Comparison of ENCODE assay signal across 8 cellular contexts in genomic region chr20:325889-326644, GRCh38. TPM values are rescaled to one million over a fixed set of nuclear protein-coding genes. Genes with fewer than 3 reads are reported as not detected.
DNase-seq lines count a peak whose midpoint lies in the region; ATAC-seq and TF ChIP-seq lines count a peak whose summit lies in the region.

No MANE protein-coding gene starts in this region.

- H3K27me3 Mint-ChIP-seq in activated naive CD4-positive, alpha-beta T cell treated with anti-CD3 and anti-CD28 coated beads, Interleukin-2, amount 50 U/mL, for 24 hours: no peaks in the 10 kb centered on the region

- peak overlapping the region; percentile 98 for H2BK5ac ChIP-seq in neuronal stem cell (ENCODE audit: low read length)

- H3K4me1 ChIP-seq in Peyer's patch (peaks cover 0 to 28% (median 2%) of the 10 kb centered on the region in 4 donors), neuronal stem cell (ENCODE audit: control insufficient read depth in 2 of 2, insufficient read depth in 1 of 2, low read depth in 1 of 2, low read length in 2 of 2) (peaks cover 25 to 36% of the 10 kb centered on the region in 2 donors), aorta (ENCODE audit: control insufficient read depth in 1 of 2, insufficient read depth in 2 of 2, low read length in 2 of 2) (no peaks in the 10 kb centered on the region)

- peak overlapping the region; percentile 41 for H3K27ac Mint-ChIP-seq in activated naive CD4-positive, alpha-beta T cell treated with anti-CD3 and anti-CD28 coated beads, Interleukin-2, amount 50 U/mL, for 24 hours

- H3K4me3 ChIP-seq in Peyer's patch (peak overlapping the region; percentile 59 to 90 (median 80)), neuronal stem cell (ENCODE audit: low read length in 2 of 2) (peak overlapping the region; percentile 97 to 98), aorta (ENCODE audit: low read length in 2 of 2) (peak overlapping the region; percentile 49 to 52)

- peak overlapping the region; percentile 95 for H2BK120ac ChIP-seq in neuronal stem cell (ENCODE audit: low read depth, low read length)

- H3K4ac ChIP-seq in neuronal stem cell (ENCODE audit: low read length): peak overlapping the region; percentile 98

- no peak overlapping the region for H4K8ac ChIP-seq in neuronal stem cell (ENCODE audit: low read depth, low read length)

- H3K23ac ChIP-seq in neuronal stem cell (ENCODE audit: low read depth, low read length, poor library complexity): peak overlapping the region; percentile 98

- peaks cover 10% of the 10 kb centered on the region for H3K79me1 ChIP-seq in neuronal stem cell (ENCODE audit: low read depth, low read length)

- intact Hi-C loops in head of caudate nucleus (cut with DNase I) (no loop called here), aorta (cut with DNase I) (loop anchor here in 1 of 2 donors (2.0 kb wide), 1 partner anchor 21 kb away; the partner anchor contains the start of gene NRSN2)

- H3K9ac ChIP-seq in neuronal stem cell (ENCODE audit: low read depth, low read length, poor library complexity): peak overlapping the region; percentile 99

- peak overlapping the region; percentile 96 for H4K91ac ChIP-seq in neuronal stem cell (ENCODE audit: low read depth, low read length, poor library complexity)

- peak overlapping the region; percentile 78 for H2BK15ac ChIP-seq in neuronal stem cell (ENCODE audit: low read length)

- no peaks in the 10 kb centered on the region for H3K9me3 Mint-ChIP-seq in activated naive CD4-positive, alpha-beta T cell treated with anti-CD3 and anti-CD28 coated beads, Interleukin-2, amount 50 U/mL, for 24 hours

- peak; percentile 67 to 80 (median 73) for DNase-seq in Peyer's patch
- peak; percentile 49 to 86 (median 70) for DNase-seq in head of caudate nucleus
- peak; percentile 72 for DNase-seq in neuronal stem cell (ENCODE audit: low spot score)
- DNase-seq in aorta: peak; percentile 79 to 92

- no peaks in the 10 kb centered on the region for H3K9me3 ChIP-seq in Peyer's patch
- no peaks in the 10 kb centered on the region for H3K9me3 ChIP-seq in neuronal stem cell (replicated peaks in 1 of 2; ENCODE audit: control insufficient read depth in 2 of 2, insufficient read depth in 1 of 2, low read depth in 1 of 2, low read length in 2 of 2)
- H3K9me3 ChIP-seq in aorta (ENCODE audit: control insufficient read depth, low read length): no peaks in the 10 kb centered on the region

- peak overlapping the region; percentile 89 to 98 (median 93) for H3K27ac ChIP-seq in Peyer's patch
- H3K27ac ChIP-seq in neuronal stem cell (replicated peaks; ENCODE audit: low read length): peak overlapping the region; percentile 96
- H3K27ac ChIP-seq in aorta (ENCODE audit: low read depth in 1 of 2, low read length in 2 of 2): peak overlapping the region; percentile 49 to 61

- no peaks in the 10 kb centered on the region for H3K36me3 Mint-ChIP-seq in activated naive CD4-positive, alpha-beta T cell treated with anti-CD3 and anti-CD28 coated beads, Interleukin-2, amount 50 U/mL, for 24 hours

- peak; percentile 4 for ATAC-seq in HG03571 (IDR thresholded peaks at IDR 0.05; ENCODE audit: unreplicated experiment)
- no peak for ATAC-seq in aorta (ENCODE audit: low FRiP score)
- ATAC-seq in GM18858 (IDR thresholded peaks at IDR 0.05; ENCODE audit: unreplicated experiment): no peak

- H3K36me3 ChIP-seq in Peyer's patch (no peaks in the 10 kb centered on the region), neuronal stem cell (replicated peaks in 1 of 2; ENCODE audit: control insufficient read depth in 2 of 2, insufficient read depth in 2 of 2, low read length in 2 of 2) (peaks cover 16 to 36% of the 10 kb centered on the region in 2 donors), aorta (ENCODE audit: control insufficient read depth in 1 of 2, insufficient read depth in 2 of 2, low read length in 1 of 2) (no peaks in the 10 kb centered on the region)

- H3K4me3 Mint-ChIP-seq in activated naive CD4-positive, alpha-beta T cell treated with anti-CD3 and anti-CD28 coated beads, Interleukin-2, amount 50 U/mL, for 24 hours: peak overlapping the region; percentile 79

- no peaks in the 10 kb centered on the region for H3K27me3 ChIP-seq in Peyer's patch
- no peaks in the 10 kb centered on the region for H3K27me3 ChIP-seq in neuronal stem cell (ENCODE audit: control insufficient read depth in 3 of 3, insufficient read depth in 3 of 3, low read depth in 1 of 3, low read length in 3 of 3)
- no peaks in the 10 kb centered on the region for H3K27me3 ChIP-seq in aorta (ENCODE audit: control insufficient read depth in 1 of 2, insufficient read depth in 2 of 2, low read length in 1 of 2)

- peaks cover 25% of the 10 kb centered on the region for H3K4me1 Mint-ChIP-seq in activated naive CD4-positive, alpha-beta T cell treated with anti-CD3 and anti-CD28 coated beads, Interleukin-2, amount 50 U/mL, for 24 hours

- H3K4me2 ChIP-seq in neuronal stem cell (ENCODE audit: insufficient read depth, low read length, poor library complexity, severe bottlenecking): peak overlapping the region; percentile 63

- H2AK5ac ChIP-seq in neuronal stem cell (ENCODE audit: low read depth, low read length): peak overlapping the region; percentile 100

- peak overlapping the region; percentile 100 for H3K14ac ChIP-seq in neuronal stem cell (ENCODE audit: low read length)

- H2AFZ ChIP-seq in neuronal stem cell (ENCODE audit: low read length): peak overlapping the region; percentile 76

- TF ChIP-seq POLR2A in Peyer's patch (IDR thresholded peaks at IDR 0.05): no peak

- H3K18ac ChIP-seq in neuronal stem cell (ENCODE audit: low read length): peak overlapping the region; percentile 99

- TF ChIP-seq CTCF in GM12874 (IDR thresholded peaks at IDR 0.05; ENCODE audit: insufficient read depth, low read depth, low read length): 0 out of 2 replicates have a peak, but pooled peaks have one; percentile 6
- TF ChIP-seq CTCF in Peyer's patch (IDR thresholded peaks at IDR 0.05): no peak

- H2BK12ac ChIP-seq in neuronal stem cell (ENCODE audit: low read length): peak overlapping the region; percentile 85

- no CpG with 5 or more reads among the region's 103 CpGs for WGBS in neuronal stem cell (ENCODE audit: extremely low coverage in 2 of 2, insufficient read length in 2 of 2, insufficient replicate concordance in 1 of 2), 2 donors
- 0 to 1% methylated on average over 81 to 103 of the region's 103 CpGs for WGBS in aorta, 2 donors

RNA-seq across cellular contexts. Expression of gene SOX12, which starts 0.7 kb away (rescaled TPM):
- total RNA-seq in Peyer's patch (1 to 10 TPM; 1.4 to 7.4 (median 2.5) TPM), aorta (10 to 100 TPM in 1 of 2 donors, 1 to 10 TPM in 1; 6.1 to 12.5 TPM)
- polyA plus RNA-seq in neuronal stem cell (2013, experiment 1 of 2): 52.4 TPM
- polyA plus RNA-seq in neuronal stem cell (2013, experiment 2 of 2): 51.5 TPM
- 1 to 10 TPM; 1.5 to 4.2 TPM for polyA plus RNA-seq in aorta

RNA-seq across cellular contexts. Expression of gene NRSN2, which starts 20.8 kb away (rescaled TPM):
- 1 to 10 TPM; 2.1 to 5.5 (median 4.6) TPM for total RNA-seq in Peyer's patch
- polyA plus RNA-seq in neuronal stem cell (2013, experiment 1 of 2): 27.7 TPM
- polyA plus RNA-seq in neuronal stem cell (2013, experiment 2 of 2): 26.1 TPM
- 10 to 100 TPM; 31.0 to 38.0 TPM for total RNA-seq in aorta
- polyA plus RNA-seq in aorta: 10 to 100 TPM; 12.0 to 40.6 TPM

RNA-seq across cellular contexts. Expression of gene ZCCHC3, which starts 28.7 kb away (rescaled TPM):
- total RNA-seq in Peyer's patch: 10 to 100 TPM in 3 of 4 donors, 1 to 10 TPM in 1; 9.6 to 17.3 (median 13.9) TPM
- 40.2 TPM for polyA plus RNA-seq in neuronal stem cell (2013, experiment 1 of 2)
- 40.1 TPM for polyA plus RNA-seq in neuronal stem cell (2013, experiment 2 of 2)
- 10 to 100 TPM; 12.9 to 13.7 TPM for total RNA-seq in aorta
- 1 to 10 TPM; 7.7 to 9.3 TPM for polyA plus RNA-seq in aorta

RNA-seq across cellular contexts. Expression of gene C20orf96, which starts 35.5 kb away (rescaled TPM):
- total RNA-seq in Peyer's patch (10 to 100 TPM in 2 of 4 donors, 1 to 10 TPM in 2; 6.3 to 41.3 (median 10.5) TPM), aorta (10 to 100 TPM in 1 of 2 donors, 1 to 10 TPM in 1; 4.6 to 11.1 TPM)
- polyA plus RNA-seq in neuronal stem cell (2013, experiment 1 of 2): 23.9 TPM
- polyA plus RNA-seq in neuronal stem cell (2013, experiment 2 of 2): 23.8 TPM
- polyA plus RNA-seq in aorta: 1 to 10 TPM; 5.3 to 5.6 TPM

RNA-seq across cellular contexts. Expression of gene TRIB3, which starts 54.5 kb away (rescaled TPM):
- total RNA-seq in Peyer's patch (10 to 100 TPM in 2 of 4 donors, 1 to 10 TPM in 2; 8.3 to 22.7 (median 12.1) TPM), aorta (1 to 10 TPM; 2.9 to 3.7 TPM)
- 5.1 TPM for polyA plus RNA-seq in neuronal stem cell (2013, experiment 1 of 2)
- 4.6 TPM for polyA plus RNA-seq in neuronal stem cell (2013, experiment 2 of 2)
- 1 to 10 TPM; 2.0 to 3.1 TPM for polyA plus RNA-seq in aorta

Comparison
In these comparisons a context has a peak if more than half of its experiments do, and no peak if none do; other contexts are left out.
1. RNA of gene NRSN2, which starts 20.8 kb away (total RNA-seq): 31.0 to 38.0 TPM in aorta; 2.1 to 5.5 TPM in Peyer's patch; every median in the first group is over 4 times any median in the second.
2. Peak in every context shown above with its lines, with median percentiles within 50 percentile points of each other: DNase-seq, H3K27ac ChIP-seq and H3K4me3 ChIP-seq.